33 cellular contexts compared by ENCODE assay signal in genomic region chr3:150457996-150458395, GRCh38.
"Had no signal": no experiment of that assay in that cellular context is flagged by ENCODE, and none has a peak within 500 bp of the region (broad histone marks: within the 10 kb centered on the region; RNA-seq: fewer than 3 reads in every experiment).

No MANE protein-coding gene starts in this region.

- H3K27me3 Mint-ChIP-seq: activated CD4-positive, alpha-beta memory T cell treated with anti-CD3 and anti-CD28 coated beads, Interleukin-2, amount 10 ng/mL, durations not matched to agents 7 days and 5 days; activated CD4-positive, alpha-beta T cell treated with anti-CD3 and anti-CD28 coated beads, Interleukin-2, amount 10 ng/mL, durations not matched to agents 7 days and 5 days; activated naive CD4-positive, alpha-beta T cell treated with anti-CD3 and anti-CD28 coated beads, Interleukin-2, amount 50 U/mL, for 24 hours; activated naive CD8-positive, alpha-beta T cell treated with anti-CD3 and anti-CD28 coated beads for 36 hours; activated naive CD8-positive, alpha-beta T cell treated with anti-CD3 and anti-CD28 coated beads, Interleukin-2, amount 50 U/mL, for 24 hours; effector memory CD8-positive, alpha-beta T cell had no signal

- FAIRE-seq: colon, endometrium, endothelial cell of umbilical vein had no signal

- H3K4me1 Mint-ChIP-seq: activated CD4-positive, alpha-beta memory T cell treated with anti-CD3 and anti-CD28 coated beads, Interleukin-2, amount 10 ng/mL, durations not matched to agents 7 days and 5 days; activated CD4-positive, alpha-beta T cell treated with anti-CD3 and anti-CD28 coated beads, Interleukin-2, amount 10 ng/mL, durations not matched to agents 7 days and 5 days; activated naive CD8-positive, alpha-beta T cell treated with anti-CD3 and anti-CD28 coated beads for 36 hours; activated naive CD8-positive, alpha-beta T cell treated with anti-CD3 and anti-CD28 coated beads, Interleukin-2, amount 50 U/mL, for 24 hours had no signal

- H3K4me3 ChIP-seq: adrenal gland, body of pancreas, gastrocnemius medialis, heart left ventricle had no signal

- DNase-seq: activated CD4-positive, alpha-beta memory T cell treated with anti-CD3 and anti-CD28 coated beads, Interleukin-2, amount 10 ng/mL, durations not matched to agents 7 days and 5 days; activated CD4-positive, alpha-beta T cell treated with anti-CD3 and anti-CD28 coated beads for 1 hour; activated CD4-positive, alpha-beta T cell treated with anti-CD3 and anti-CD28 coated beads for 4 hours; activated CD4-positive, alpha-beta T cell treated with anti-CD3 and anti-CD28 coated beads, Interleukin-2, amount 10 ng/mL, durations not matched to agents 7 days and 5 days; activated CD4-positive, alpha-beta T cell treated with anti-CD3 and anti-CD28 coated beads, Interleukin-2, amount 50 U/mL, for 4 hours; activated CD4-positive, CD25-positive, alpha-beta regulatory T cell; activated CD8-positive, alpha-beta memory T cell treated with anti-CD3 and anti-CD28 coated beads, Interleukin-2, amount 50 U/mL, for 48 hours; activated effector memory CD4-positive, alpha-beta T cell treated with anti-CD3 and anti-CD28 coated beads, Interleukin-2, amount 50 U/mL, for 16 hours; activated naive CD4-positive, alpha-beta T cell treated with anti-CD3 and anti-CD28 coated beads for 36 hours; activated naive CD8-positive, alpha-beta T cell treated with anti-CD3 and anti-CD28 coated beads for 36 hours; activated naive CD8-positive, alpha-beta T cell treated with anti-CD3 and anti-CD28 coated beads, Interleukin-2, amount 50 U/mL, for 24 hours; activated T-cell treated with anti-CD3 and anti-CD28 coated beads for 4 hours; activated T-cell treated with anti-CD3 and anti-CD28 coated beads, Interleukin-2, amount 50 U/mL, for 48 hours; adrenal gland; amygdala; body of pancreas; caudate nucleus; cortex of kidney; dermis blood vessel endothelial cell; effector CD4-positive, alpha-beta T cell; effector memory CD8-positive, alpha-beta T cell; foreskin keratinocyte; gastrocnemius medialis; glutamatergic neuron; heart left ventricle; T-helper 2 cell had no signal

- H3K9me3 Mint-ChIP-seq: activated CD4-positive, alpha-beta memory T cell treated with anti-CD3 and anti-CD28 coated beads, Interleukin-2, amount 10 ng/mL, durations not matched to agents 7 days and 5 days; activated CD4-positive, alpha-beta T cell treated with anti-CD3 and anti-CD28 coated beads, Interleukin-2, amount 10 ng/mL, durations not matched to agents 7 days and 5 days; activated naive CD4-positive, alpha-beta T cell treated with anti-CD3 and anti-CD28 coated beads for 36 hours; activated naive CD4-positive, alpha-beta T cell treated with anti-CD3 and anti-CD28 coated beads, Interleukin-2, amount 50 U/mL, for 24 hours; activated naive CD8-positive, alpha-beta T cell treated with anti-CD3 and anti-CD28 coated beads for 36 hours; activated naive CD8-positive, alpha-beta T cell treated with anti-CD3 and anti-CD28 coated beads, Interleukin-2, amount 50 U/mL, for 24 hours; activated T-helper 1 cell treated with anti-CD3 and anti-CD28 coated beads, Interleukin-12 subunit alpha, Interleukin-12 subunit beta, Interleukin-2, Interleukin-4 antibody, amounts not matched to agents 30 ng/mL and 10 ng/mL and 1 ng/mL, durations not matched to agents 14 hours and 24 hours and 36 hours; activated T-helper 2 cell treated with anti-CD3 and anti-CD28 coated beads, Interferon-gamma antibody, Interleukin-2, Interleukin-4, amounts not matched to agents 10 μg/mL and 5 μg/mL and 100 μg/mL, durations not matched to agents 14 hours and 24 hours and 36 hours; effector memory CD8-positive, alpha-beta T cell had no signal

- H3K27me3 ChIP-seq: adrenal gland, body of pancreas, foreskin keratinocyte, gastrocnemius medialis, heart left ventricle had no signal

- ATAC-seq: activated naive CD8-positive, alpha-beta T cell treated with anti-CD3 and anti-CD28 coated beads, Interleukin-2, amount 50 U/mL, for 24 hours; body of pancreas; effector memory CD8-positive, alpha-beta T cell; foreskin keratinocyte; gastrocnemius medialis; heart left ventricle had no signal

- H3K27ac Mint-ChIP-seq: activated CD4-positive, alpha-beta memory T cell treated with anti-CD3 and anti-CD28 coated beads, Interleukin-2, amount 10 ng/mL, durations not matched to agents 7 days and 5 days; activated CD4-positive, alpha-beta T cell treated with anti-CD3 and anti-CD28 coated beads, Interleukin-2, amount 10 ng/mL, durations not matched to agents 7 days and 5 days; activated naive CD4-positive, alpha-beta T cell treated with anti-CD3 and anti-CD28 coated beads for 36 hours; activated naive CD4-positive, alpha-beta T cell treated with anti-CD3 and anti-CD28 coated beads, Interleukin-2, amount 50 U/mL, for 24 hours; activated naive CD8-positive, alpha-beta T cell treated with anti-CD3 and anti-CD28 coated beads for 36 hours; activated naive CD8-positive, alpha-beta T cell treated with anti-CD3 and anti-CD28 coated beads, Interleukin-2, amount 50 U/mL, for 24 hours; activated T-helper 1 cell treated with anti-CD3 and anti-CD28 coated beads, Interleukin-12 subunit alpha, Interleukin-12 subunit beta, Interleukin-2, Interleukin-4 antibody, amounts not matched to agents 30 ng/mL and 10 ng/mL and 1 ng/mL, durations not matched to agents 14 hours and 24 hours and 36 hours; activated T-helper 2 cell treated with anti-CD3 and anti-CD28 coated beads, Interferon-gamma antibody, Interleukin-2, Interleukin-4, amounts not matched to agents 10 μg/mL and 5 μg/mL and 100 μg/mL, durations not matched to agents 14 hours and 24 hours and 36 hours; effector memory CD8-positive, alpha-beta T cell had no signal

- H3K9me3 ChIP-seq: adrenal gland, body of pancreas, gastrocnemius medialis, heart left ventricle had no signal

- H3K4me3 Mint-ChIP-seq: activated CD4-positive, alpha-beta memory T cell treated with anti-CD3 and anti-CD28 coated beads, Interleukin-2, amount 10 ng/mL, durations not matched to agents 7 days and 5 days; activated CD4-positive, alpha-beta T cell treated with anti-CD3 and anti-CD28 coated beads, Interleukin-2, amount 10 ng/mL, durations not matched to agents 7 days and 5 days; activated naive CD4-positive, alpha-beta T cell treated with anti-CD3 and anti-CD28 coated beads for 36 hours; activated naive CD4-positive, alpha-beta T cell treated with anti-CD3 and anti-CD28 coated beads, Interleukin-2, amount 50 U/mL, for 24 hours; activated naive CD8-positive, alpha-beta T cell treated with anti-CD3 and anti-CD28 coated beads for 36 hours; activated naive CD8-positive, alpha-beta T cell treated with anti-CD3 and anti-CD28 coated beads, Interleukin-2, amount 50 U/mL, for 24 hours; activated T-helper 1 cell treated with anti-CD3 and anti-CD28 coated beads, Interleukin-12 subunit alpha, Interleukin-12 subunit beta, Interleukin-2, Interleukin-4 antibody, amounts not matched to agents 30 ng/mL and 10 ng/mL and 1 ng/mL, durations not matched to agents 14 hours and 24 hours and 36 hours; effector memory CD8-positive, alpha-beta T cell had no signal

- H3K27ac ChIP-seq: adrenal gland, body of pancreas, epithelial cell of prostate, foreskin keratinocyte, gastrocnemius medialis, heart left ventricle had no signal

- H3K4me1 ChIP-seq: adrenal gland, foreskin keratinocyte had no signal
